In the genomic region with DNA sequence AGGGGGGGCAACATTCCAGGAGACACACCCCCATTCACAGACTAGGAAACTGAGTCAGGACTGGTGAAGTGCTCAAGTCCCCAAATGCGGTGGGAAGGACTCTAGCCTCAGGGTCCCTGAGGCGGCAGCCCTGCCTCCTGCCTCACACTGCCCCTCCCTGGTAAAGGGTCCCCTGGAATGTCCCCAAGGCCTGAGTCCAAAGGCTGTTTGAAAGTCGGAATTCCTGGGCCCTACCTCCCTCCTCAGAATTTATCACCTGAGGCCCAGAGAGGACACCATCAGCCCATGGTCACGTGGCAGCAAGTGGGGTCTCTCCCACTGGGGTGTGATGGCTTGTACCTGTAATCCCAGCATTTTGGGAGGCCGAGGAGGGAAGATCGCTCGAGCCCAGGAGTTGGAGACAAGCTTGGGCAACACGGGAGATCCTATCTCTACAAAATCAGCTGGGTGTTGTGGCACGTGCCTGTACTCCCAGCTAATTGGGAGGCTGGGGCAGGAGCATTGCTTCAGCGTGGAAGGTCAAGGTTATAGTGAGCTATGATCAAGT, we compare ENCODE assay signal across 14 cellular contexts. TPM values are rescaled to one million over a fixed set of nuclear protein-coding genes. Genes with fewer than 3 reads are reported as not detected.
A peak's percentile ranks its signal among the peaks of the same experiment; 100 is the strongest.
DNase-seq lines count a peak whose midpoint lies in the region; ATAC-seq, FAIRE-seq and TF ChIP-seq lines count a peak whose summit lies in the region.
"Had no signal": no experiment of that assay in that cellular context is flagged by ENCODE, and none has a peak within 500 bp of the region (broad histone marks: within the 10 kb centered on the region; RNA-seq: fewer than 3 reads in every experiment).

No MANE protein-coding gene starts in this region.

- H3K9me3 Mint-ChIP-seq in CD14-positive monocyte, result peaks cover 0 to 4% (median 1%) of the 10 kb centered on the region in 7 donors
- H3K9me3 Mint-ChIP-seq: activated T-helper 1 cell treated with anti-CD3 and anti-CD28 coated beads, Interleukin-12 subunit alpha, Interleukin-12 subunit beta, Interleukin-2, Interleukin-4 antibody, amounts not matched to agents 30 ng/mL and 10 ng/mL and 1 ng/mL, durations not matched to agents 14 hours and 24 hours and 36 hours had no signal

- H3K9me3 ChIP-seq in HUES48 (ENCODE audit: control insufficient read depth, insufficient read depth, low read length), result no peaks in the 10 kb centered on the region
- no peaks in the 10 kb centered on the region for H3K9me3 ChIP-seq in K562 (replicated peaks; ENCODE audit: control insufficient read depth, insufficient read depth, low read depth, low read length)
- H3K9me3 ChIP-seq in neutrophil, result peaks cover 6% of the 10 kb centered on the region
- H3K9me3 ChIP-seq: heart left ventricle had no signal

- H3K4me3 ChIP-seq in HUES48 (ENCODE audit: low read depth, low read length) (no peak overlapping the region), K562 (no peak overlapping the region), neutrophil (ENCODE audit: low read depth in 1 of 2, low read length in 1 of 2) (peak overlapping the region; percentile 99 to 100)

- no peak overlapping the region for H3K9ac ChIP-seq in HUES48 (ENCODE audit: low read depth, low read length)
- peak overlapping the region; percentile 60 to 97; a peak in 3 of 4 replicates for H3K9ac ChIP-seq in K562 (ENCODE audit: insufficient read depth in 1 of 2, low read depth in 2 of 2, low read length in 2 of 2)

- no TSS peak for BruUV-seq in K562 (replicated peaks; lab: Mats Ljungman, UMichigan)

- H3K27ac Mint-ChIP-seq in CD14-positive monocyte, result peak overlapping the region in 4 of 7 donors; percentile 42 to 91 (median 90)
- H3K27ac Mint-ChIP-seq: activated T-helper 1 cell treated with anti-CD3 and anti-CD28 coated beads, Interleukin-12 subunit alpha, Interleukin-12 subunit beta, Interleukin-2, Interleukin-4 antibody, amounts not matched to agents 30 ng/mL and 10 ng/mL and 1 ng/mL, durations not matched to agents 14 hours and 24 hours and 36 hours had no signal

- no peak for TF ChIP-seq CTCF in CD14-positive monocyte (IDR thresholded peaks at IDR 0.05)
- no peak for TF ChIP-seq CTCF in K562 (IDR thresholded peaks at IDR 0.05 in 2 of 3, conservative IDR thresholded peaks at IDR 0.05 in 1 of 3; ENCODE audit: insufficient read depth in 2 of 3, low read depth in 1 of 3, low read length in 3 of 3)
- TF ChIP-seq CTCF in neutrophil (IDR thresholded peaks at IDR 0.05), result no peak

- peaks cover 1 to 3% (median 3%) of the 10 kb centered on the region in 3 donors for H3K27me3 Mint-ChIP-seq in CD14-positive monocyte (ENCODE audit: low read depth in 3 of 3)

- ATAC-seq in K562, result no peak
- ATAC-seq: heart left ventricle, left lobe of liver had no signal

- no peak overlapping the region for H3K4me2 ChIP-seq in K562 (ENCODE audit: insufficient read depth, low read length)

- TF ChIP-seq RAD21 in K562 (CRISPR knock-in tag; conservative IDR thresholded peaks at IDR 0.05 in 1 of 2, IDR thresholded peaks at IDR 0.05 in 1 of 2), result no peak

- H3K4me3 Mint-ChIP-seq in CD14-positive monocyte, result no peak overlapping the region

- peaks cover 7% of the 10 kb centered on the region for H4K20me1 ChIP-seq in K562 (replicated peaks; ENCODE audit: control insufficient read depth, insufficient read depth, low read length)

- no peak for TF ChIP-seq EP300 in K562 (IDR thresholded peaks at IDR 0.05; ENCODE audit: low read length)

- peaks cover 18% of the 10 kb centered on the region for H3K4me1 ChIP-seq in HUES48 (ENCODE audit: control insufficient read depth, insufficient read depth, low read length)
- peaks cover 32 to 49% of the 10 kb centered on the region in 2 experiments for H3K4me1 ChIP-seq in K562 (replicated peaks in 1 of 2; ENCODE audit: control insufficient read depth in 2 of 2, insufficient read depth in 2 of 2, low read length in 2 of 2)
- peaks cover 24 to 34% of the 10 kb centered on the region in 2 experiments for H3K4me1 ChIP-seq in neutrophil (ENCODE audit: control insufficient read depth in 1 of 2, insufficient read depth in 1 of 2, low read depth in 1 of 2, low read length in 1 of 2)

- H3K36me3 ChIP-seq in HUES48 (ENCODE audit: control insufficient read depth, insufficient read depth, low read length) (peaks cover 8% of the 10 kb centered on the region), K562 (ENCODE audit: control insufficient read depth, insufficient read depth, low read length) (peaks cover 12% of the 10 kb centered on the region), neutrophil (peaks cover 18% of the 10 kb centered on the region)

- no peak for FAIRE-seq in K562 (lab: Jason Lieb, UNC)
- FAIRE-seq in frontal cortex (lab: Jason Lieb, UNC), result no peak

- POLR2A ChIA-PET in K562 (lab: Yijun Ruan, JAX), result interaction anchor here (0.6 to 1.4 kb wide), 4 partner anchors 13 to 32 kb away, joined by 3 to 4 read pairs (median 3); no protein-coding TSS in a partner anchor

- CTCF ChIA-PET in K562 (lab: Yijun Ruan, JAX; ENCODE audit: low intra/inter-chr PET ratio), result no interaction called here

- intact Hi-C loops in CD14-positive monocyte (cut with micrococcal nuclease) (no loop called here), K562 (cut with micrococcal nuclease) (no loop called here)

- DNase-seq in CD14-positive monocyte (ENCODE audit: low spot score) (no peak), K562 (ENCODE audit: extremely low read depth in 1 of 4, low spot score in 3 of 4) (no peak), frontal cortex (ENCODE audit: low spot score in 2 of 2) (no peak), NCI-H510A (lab: John Stamatoyannopoulos, UW) (no peak), dermis blood vessel endothelial cell (no peak), NCI-H1436 (lab: John Stamatoyannopoulos, UW) (no peak)
- DNase-seq: heart left ventricle, NCI-H446, nucleus accumbens had no signal

- peaks cover 36% of the 10 kb centered on the region for H3K79me2 ChIP-seq in K562 (ENCODE audit: control insufficient read depth, insufficient read depth, low read length)

- H3K27me3 ChIP-seq in HUES48 (ENCODE audit: control insufficient read depth, insufficient read depth, low read length), result no peaks in the 10 kb centered on the region
- H3K27me3 ChIP-seq in K562 (ENCODE audit: control insufficient read depth in 2 of 2, insufficient read depth in 2 of 2, low read length in 2 of 2), result no peaks in the 10 kb centered on the region
- no peaks in the 10 kb centered on the region for H3K27me3 ChIP-seq in neutrophil
- H3K27me3 ChIP-seq: heart left ventricle had no signal

- H3K36me3 Mint-ChIP-seq in CD14-positive monocyte, result peaks cover 3 to 6% of the 10 kb centered on the region in 2 donors

- 49% methylated on average over 10 of the region's 10 CpGs for WGBS in K562 (ENCODE audit: insufficient coverage, low coverage, missing lambda C conversion rate)

- in situ Hi-C loops in K562 (cut with MboI), result no loop called here

- peaks cover 36% of the 10 kb centered on the region for H3K4me1 Mint-ChIP-seq in CD14-positive monocyte

- TF ChIP-seq POLR2A in K562 (conservative IDR thresholded peaks at IDR 0.05), result no peak

- no peaks in the 10 kb centered on the region for H3K9me1 ChIP-seq in K562 (ENCODE audit: control insufficient read depth, insufficient read depth, low read length)

- H2AFZ ChIP-seq in K562 (ENCODE audit: low read depth, low read length), result peak overlapping the region; percentile 85

- H3K27ac ChIP-seq in HUES48 (ENCODE audit: low read depth, low read length) (peak overlapping the region; percentile 99), K562 (ENCODE audit: extremely low read depth, low read depth, low read length) (no peak overlapping the region; the same call in 2 of the 3 replicates), neutrophil (peak overlapping the region; percentile 100)
- H3K27ac ChIP-seq: VCaP had no signal

RNA-seq across cellular contexts. Expression of a gene that starts 3.5 kb away (rescaled TPM):
- polyA plus RNA-seq in CD14-positive monocyte (over 10,000 TPM; 20,280 to 23,749 TPM), K562 (2011; rRNA removed) (394 and 1,035 TPM in 2 replicates), K562 (2014; fragmentation: Illumina TruSeq; extraction: Trizol) (3,161 and 3,227 TPM in 2 replicates), K562 (2014; fragmentation: Nextera tagmentation; extraction: Ambion mirVana) (1,000 to 10,000 TPM; 1,484 to 2,232 TPM), K562 (2014; rRNA removed) (1,030 and 1,055 TPM in 2 replicates)
- 442 and 814 TPM in 2 replicates for total RNA-seq in K562 (2011; cell fraction: chromatin; rRNA removed; ENCODE audit: low replicate concordance)
- total RNA-seq in K562 (2011; cell fraction: nucleolus; rRNA removed), result 822 and 827 TPM in 2 replicates
- total RNA-seq in K562 (2011; cell fraction: nucleoplasm; rRNA removed), result 612 and 733 TPM in 2 replicates
- total RNA-seq in K562 (2014; rRNA removed) (1,050 and 1,578 TPM in 2 replicates), K562 (2014; rRNA removed; fragmentation: Illumina TruSeq; extraction: Trizol) (1,330 and 1,372 TPM in 2 replicates), K562 (2015; rRNA removed; fragmentation: Illumina TruSeq; extraction: Trizol) (1,064 and 1,131 TPM in 2 replicates), K562 (2021) (3,434 and 3,475 TPM in 2 replicates), frontal cortex (1,494 TPM), dermis blood vessel endothelial cell (2,280 and 5,174 TPM in 2 replicates)
- 886 and 917 TPM in 2 replicates for polyA plus RNA-seq in K562 (2011; cell fraction: cytosol; rRNA removed)
- 1,199 and 1,212 TPM in 2 replicates for polyA plus RNA-seq in K562 (2011; cell fraction: nucleus; rRNA removed)
- polyA plus RNA-seq in K562 (2012), result 3,171 and 3,886 TPM in 2 replicates
- 535 and 828 TPM in 2 replicates for polyA minus RNA-seq in K562 (2011; rRNA and poly(A)+ RNA removed)
- 1,311 and 2,256 TPM in 2 replicates for polyA minus RNA-seq in K562 (2011; cell fraction: cytosol; rRNA and poly(A)+ RNA removed)
- polyA minus RNA-seq in K562 (2011; cell fraction: nucleus; rRNA and poly(A)+ RNA removed), result 373 and 553 TPM in 2 replicates

RNA-seq across cellular contexts. Expression of a gene that starts 20.3 kb away (rescaled TPM):
- polyA plus RNA-seq in CD14-positive monocyte (under 1 TPM; 0.11 to 0.75 TPM), K562 (2011; rRNA removed) (1.2 and 3.0 TPM in 2 replicates), K562 (2014; fragmentation: Illumina TruSeq; extraction: Trizol) (2.2 and 3.2 TPM in 2 replicates), K562 (2014; fragmentation: Nextera tagmentation; extraction: Ambion mirVana) (under 1 TPM; 0.25 to 0.31 TPM), K562 (2014; rRNA removed) (5.2 and 5.7 TPM in 2 replicates)
- 15.8 and 38.3 TPM in 2 replicates for total RNA-seq in K562 (2011; cell fraction: chromatin; rRNA removed; ENCODE audit: low replicate concordance)
- total RNA-seq in K562 (2011; cell fraction: nucleolus; rRNA removed), result 22.5 and 24.8 TPM in 2 replicates
- total RNA-seq in K562 (2011; cell fraction: nucleoplasm; rRNA removed), result 13.9 and 14.8 TPM in 2 replicates
- total RNA-seq in K562 (2014; rRNA removed) (3.5 and 4.5 TPM in 2 replicates), K562 (2014; rRNA removed; fragmentation: Illumina TruSeq; extraction: Trizol) (1.4 and 1.5 TPM in 2 replicates), K562 (2015; rRNA removed; fragmentation: Illumina TruSeq; extraction: Trizol) (2.6 and 2.7 TPM in 2 replicates), K562 (2021) (13.4 and 14.2 TPM in 2 replicates), frontal cortex (3.3 TPM), dermis blood vessel endothelial cell (4.9 and 9.9 TPM in 2 replicates)
- polyA plus RNA-seq in K562 (2011; cell fraction: cytosol; rRNA removed), result 2.0 and 4.8 TPM in 2 replicates
- polyA plus RNA-seq in K562 (2011; cell fraction: nucleus; rRNA removed), result 3.8 and 7.6 TPM in 2 replicates
- polyA plus RNA-seq in K562 (2012), result 5.4 and 6.2 TPM in 2 replicates
- 1.7 and 2.2 TPM in 2 replicates for polyA minus RNA-seq in K562 (2011; rRNA and poly(A)+ RNA removed)
- 5.8 and 6.3 TPM in 2 replicates for polyA minus RNA-seq in K562 (2011; cell fraction: cytosol; rRNA and poly(A)+ RNA removed)
- 5.0 and 6.2 TPM in 2 replicates for polyA minus RNA-seq in K562 (2011; cell fraction: nucleus; rRNA and poly(A)+ RNA removed)

RNA-seq across cellular contexts. Expression of a gene that starts 58.7 kb away (rescaled TPM):
- polyA plus RNA-seq in CD14-positive monocyte, result 1 to 10 TPM; 2.0 to 2.5 TPM
- 24.2 and 122 TPM in 2 replicates for total RNA-seq in K562 (2011; cell fraction: chromatin; rRNA removed; ENCODE audit: low replicate concordance)
- total RNA-seq in K562 (2011; cell fraction: nucleolus; rRNA removed), result 145 and 156 TPM in 2 replicates
- 58.0 and 62.1 TPM in 2 replicates for total RNA-seq in K562 (2011; cell fraction: nucleoplasm; rRNA removed)
- total RNA-seq in K562 (2014; rRNA removed), result 265 and 319 TPM in 2 replicates
- total RNA-seq in K562 (2014; rRNA removed; fragmentation: Illumina TruSeq; extraction: Trizol), result 20.9 and 29.5 TPM in 2 replicates
- total RNA-seq in K562 (2015; rRNA removed; fragmentation: Illumina TruSeq; extraction: Trizol), result 95.1 and 107 TPM in 2 replicates
- 414 and 417 TPM in 2 replicates for total RNA-seq in K562 (2021)
- polyA plus RNA-seq in K562 (2011; rRNA removed), result 38.7 and 106 TPM in 2 replicates
- 83.6 and 256 TPM in 2 replicates for polyA plus RNA-seq in K562 (2011; cell fraction: cytosol; rRNA removed)
- 66.4 and 105 TPM in 2 replicates for polyA plus RNA-seq in K562 (2011; cell fraction: nucleus; rRNA removed)
- polyA plus RNA-seq in K562 (2012), result 253 and 255 TPM in 2 replicates
- polyA plus RNA-seq in K562 (2014; fragmentation: Illumina TruSeq; extraction: Trizol), result 64.1 and 142 TPM in 2 replicates
- 1 to 10 TPM in 1 of 2 experiments, under 1 TPM in 1; 0.70 to 1.2 TPM for polyA plus RNA-seq in K562 (2014; fragmentation: Nextera tagmentation; extraction: Ambion mirVana)
- 186 and 202 TPM in 2 replicates for polyA plus RNA-seq in K562 (2014; rRNA removed)
- 23.1 and 29.3 TPM in 2 replicates for polyA minus RNA-seq in K562 (2011; rRNA and poly(A)+ RNA removed)
- 186 and 269 TPM in 2 replicates for polyA minus RNA-seq in K562 (2011; cell fraction: cytosol; rRNA and poly(A)+ RNA removed)
- polyA minus RNA-seq in K562 (2011; cell fraction: nucleus; rRNA and poly(A)+ RNA removed), result 66.0 and 87.2 TPM in 2 replicates
- 199 TPM for total RNA-seq in frontal cortex
- total RNA-seq in dermis blood vessel endothelial cell, result 426 and 735 TPM in 2 replicates

Comparison
In these comparisons a context has a peak if more than half of its experiments do, and no peak if none do; other contexts are left out.
1. H3K4me3 ChIP-seq: peak in neutrophil (2 of 2); none in HUES48 (single experiment) and K562 (single experiment).